Comparison of ENCODE assay signal across 8 cellular contexts in the genomic region with DNA sequence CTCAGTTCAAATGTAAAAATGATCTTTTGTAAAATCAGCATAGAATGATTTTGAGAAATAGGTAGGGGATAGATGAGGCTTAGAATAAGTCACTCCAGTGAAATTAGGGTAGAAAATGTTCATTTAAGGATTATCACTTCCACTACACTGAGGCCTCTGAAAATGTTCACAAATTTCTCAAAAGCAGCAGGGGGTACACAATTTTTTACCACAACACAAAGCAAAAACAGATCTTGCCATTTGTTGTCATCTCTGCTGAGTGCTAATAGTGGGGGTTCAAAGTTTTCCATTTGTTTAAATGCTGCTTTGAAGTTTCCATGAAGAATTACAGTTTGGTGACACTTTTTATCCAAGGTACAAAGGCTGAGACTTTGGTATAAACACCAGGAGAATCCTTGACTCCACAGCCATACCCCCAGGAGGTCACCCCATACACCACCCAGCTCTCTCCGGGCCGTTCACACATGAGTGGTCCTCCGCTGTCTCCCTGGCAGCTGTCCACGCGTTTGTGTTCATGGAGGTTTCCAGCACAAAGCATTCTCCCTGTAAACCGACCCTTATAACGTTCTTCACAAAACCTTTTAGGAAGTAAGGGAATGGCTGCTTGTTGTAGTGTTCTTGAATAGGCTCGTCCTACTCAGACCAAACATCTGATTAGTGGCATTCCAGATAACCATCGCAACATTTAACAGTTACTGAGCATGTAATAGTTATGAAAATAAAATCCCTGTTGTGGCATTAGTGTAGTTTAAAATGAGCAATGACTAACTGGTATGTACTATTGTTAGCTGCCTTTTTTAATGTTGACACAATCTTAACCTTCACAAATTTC.
DNase-seq lines count a peak whose midpoint lies in the region; ATAC-seq and TF ChIP-seq lines count a peak whose summit lies in the region.

No MANE protein-coding gene starts in this region.

- DNase-seq in Calu3 (no peak), HFFc6 (peak; percentile 77), right lobe of liver (peak in 1 of 3 donors; percentile 55), DMS114 treated with DMSO at 0.1 percent for 48 hours (lab: John Stamatoyannopoulos, UW; ENCODE audit: unreplicated experiment) (no peak), upper lobe of right lung (no peak), GM13977 (ENCODE audit: low spot score) (no peak)
- DNase-seq in activated T-cell treated with anti-CD3 and anti-CD28 coated beads, Interleukin-2, amount 50 U/mL, for 4 hours = no peak

- peaks cover 36% of the 10 kb centered on the region for H3K4me1 Mint-ChIP-seq in Calu3 (ENCODE audit: low read depth, unreplicated experiment)
- H3K4me1 Mint-ChIP-seq in HFFc6 (ENCODE audit: low read depth) = peaks cover 67% of the 10 kb centered on the region
- peaks cover 42% of the 10 kb centered on the region for H3K4me1 Mint-ChIP-seq in activated T-cell treated with anti-CD3 and anti-CD28 coated beads, Interleukin-2, amount 50 U/mL, for 4 hours (ENCODE audit: low read depth)

- no peak for ATAC-seq in activated T-cell treated with anti-CD3 and anti-CD28 coated beads, Interleukin-2, amount 50 U/mL, for 4 hours
- ATAC-seq in right lobe of liver (no peak), HG03159 (IDR thresholded peaks at IDR 0.05; ENCODE audit: unreplicated experiment) (no peak), upper lobe of right lung (no peak)

- H3K27ac ChIP-seq in right lobe of liver = peak overlapping the region in 2 of 3 donors; percentile 42 to 47
- no peak overlapping the region for H3K27ac ChIP-seq in upper lobe of right lung

- H3K4me1 ChIP-seq in right lobe of liver = peaks cover 0 to 32% (median 4%) of the 10 kb centered on the region in 4 donors
- peaks cover 31% of the 10 kb centered on the region for H3K4me1 ChIP-seq in upper lobe of right lung

- H3K36me3 Mint-ChIP-seq in Calu3 (ENCODE audit: insufficient read depth, unreplicated experiment) (peaks cover 57% of the 10 kb centered on the region), HFFc6 (ENCODE audit: low read depth) (peaks cover 52% of the 10 kb centered on the region)
- H3K36me3 Mint-ChIP-seq in activated T-cell treated with anti-CD3 and anti-CD28 coated beads, Interleukin-2, amount 50 U/mL, for 4 hours (ENCODE audit: insufficient read depth) = peaks cover 45% of the 10 kb centered on the region

- H3K27me3 ChIP-seq in right lobe of liver (no peaks in the 10 kb centered on the region), upper lobe of right lung (no peaks in the 10 kb centered on the region)

- H3K27ac Mint-ChIP-seq in Calu3 (ENCODE audit: unreplicated experiment) = peak overlapping the region; percentile 69
- peak overlapping the region; percentile 95 for H3K27ac Mint-ChIP-seq in HFFc6

- TF ChIP-seq POLR2A in right lobe of liver (IDR thresholded peaks at IDR 0.05) = peak; percentile 16

- intact Hi-C loops in Calu3 (cut with micrococcal nuclease; ENCODE audit: unreplicated experiment) (loop anchor here (1.0 to 5.0 kb wide), 3 partner anchors 71 to 225 kb away; a partner anchor contains a TSS), right lobe of liver (cut with DNase I) (loop anchor here in 1 of 2 donors (10.0 kb wide), 1 partner anchor 73 kb away; a partner anchor contains a TSS), upper lobe of right lung (cut with DNase I) (no loop called here)

- 22% methylated on average over 9 of the region's 9 CpGs for WGBS in right lobe of liver (ENCODE audit: insufficient coverage, low coverage, low lambda C conversion rate, missing lambda C conversion rate)

- H3K9me3 Mint-ChIP-seq in Calu3 (ENCODE audit: low read depth, unreplicated experiment) = no peaks in the 10 kb centered on the region
- peaks cover 12% of the 10 kb centered on the region for H3K9me3 Mint-ChIP-seq in HFFc6
- no peaks in the 10 kb centered on the region for H3K9me3 Mint-ChIP-seq in activated T-cell treated with anti-CD3 and anti-CD28 coated beads, Interleukin-2, amount 50 U/mL, for 4 hours

- in situ Hi-C loops in GM13977 (cut with MboI; ENCODE audit: low pct_unique_long_range_greater_than_20kb, low sequenced_read_pairs, unreplicated experiment) = no loop called here

- TF ChIP-seq CTCF in Calu3 (IDR thresholded peaks at IDR 0.05; ENCODE audit: unreplicated experiment) = no peak
- no peak for TF ChIP-seq CTCF in HFFc6 (IDR thresholded peaks at IDR 0.05)
- TF ChIP-seq CTCF in right lobe of liver (IDR thresholded peaks at IDR 0.05) = no peak
- no peak for TF ChIP-seq CTCF in upper lobe of right lung (IDR thresholded peaks at IDR 0.05)
- no peak for TF ChIP-seq CTCF in GM13977 (IDR thresholded peaks at IDR 0.05; ENCODE audit: extremely low read depth, insufficient read depth, missing control alignments)

- H3K4me3 ChIP-seq in right lobe of liver (no peak overlapping the region), upper lobe of right lung (no peak overlapping the region)

- no TSS peak for BruUV-seq in Calu3 (replicated peaks; lab: Mats Ljungman, UMichigan)

- H3K4me3 Mint-ChIP-seq in Calu3 (ENCODE audit: low read depth, unreplicated experiment) (no peak overlapping the region), HFFc6 (peak overlapping the region; percentile 87)
- H3K4me3 Mint-ChIP-seq in activated T-cell treated with anti-CD3 and anti-CD28 coated beads, Interleukin-2, amount 50 U/mL, for 4 hours = peak overlapping the region; percentile 85

- CTCF ChIA-PET in Calu3 (lab: Charles Lee) = interaction anchor here (1.5 kb wide), 1 partner anchor 71 kb away, joined by 8 read pairs; a partner anchor contains a TSS

- no peaks in the 10 kb centered on the region for H3K27me3 Mint-ChIP-seq in Calu3 (ENCODE audit: unreplicated experiment)
- H3K27me3 Mint-ChIP-seq in HFFc6 (ENCODE audit: insufficient read depth) = peaks cover 19% of the 10 kb centered on the region
- no peaks in the 10 kb centered on the region for H3K27me3 Mint-ChIP-seq in activated T-cell treated with anti-CD3 and anti-CD28 coated beads, Interleukin-2, amount 50 U/mL, for 4 hours (ENCODE audit: low read depth)

- H3K36me3 ChIP-seq in right lobe of liver (peaks cover 0 to 14% (median 4%) of the 10 kb centered on the region in 4 donors), upper lobe of right lung (peaks cover 10% of the 10 kb centered on the region)

- H3K9me3 ChIP-seq in right lobe of liver (no peaks in the 10 kb centered on the region), upper lobe of right lung (no peaks in the 10 kb centered on the region)
